Comparison of ENCODE assay signal across 15 cellular contexts in genomic region chr7:66779669-66780408, GRCh38. TPM values are rescaled to one million over a fixed set of nuclear protein-coding genes. Genes with fewer than 3 reads are reported as not detected.
A peak's percentile ranks its signal among the peaks of the same experiment; 100 is the strongest.
DNase-seq lines count a peak whose midpoint lies in the region; ATAC-seq and TF ChIP-seq lines count a peak whose summit lies in the region.
"Had no signal": no experiment of that assay in that cellular context is flagged by ENCODE, and none has a peak within 500 bp of the region (broad histone marks: within the 10 kb centered on the region; RNA-seq: fewer than 3 reads in every experiment).

No MANE protein-coding gene starts in this region.

- intact Hi-C loops in dendritic cell treated with granulocyte-macrophage colony-stimulating factor and Interleukin-4, amounts not matched to agents 40 ng/mL and 50 ng/mL, for 4 days (cut with micrococcal nuclease): no loop called here

- no peak overlapping the region for H3K4me3 Mint-ChIP-seq in dendritic cell treated with granulocyte-macrophage colony-stimulating factor and Interleukin-4, amounts not matched to agents 40 ng/mL and 50 ng/mL, for 4 days
- no peak overlapping the region for H3K4me3 Mint-ChIP-seq in nephron progenitor cell

- DNase-seq in Daoy (ENCODE audit: low read depth) (peak; percentile 39), nephron progenitor cell (no peak), NCI-H1105 (lab: John Stamatoyannopoulos, UW) (no peak)
- DNase-seq: amygdala; C1 segment of cervical spinal cord; GF-D8; NCI-H2081; NK-92 treated with Interleukin-12 subunit alpha and Interleukin-12 subunit beta, amount 100 ng/mL, for 24 hours; stimulated activated CD4-positive, alpha-beta T cell treated with anti-CD3 and anti-CD28 coated beads, Interleukin-4, amount 100 ng/mL, for 24 hours had no signal

- peaks cover 77% of the 10 kb centered on the region for H3K36me3 Mint-ChIP-seq in dendritic cell treated with granulocyte-macrophage colony-stimulating factor and Interleukin-4, amounts not matched to agents 40 ng/mL and 50 ng/mL, for 4 days (ENCODE audit: low read depth)
- peaks cover 59% of the 10 kb centered on the region for H3K36me3 Mint-ChIP-seq in nephron progenitor cell (ENCODE audit: low read depth)

- peaks cover 5% of the 10 kb centered on the region; the same call in 1 of the 2 replicates for H3K4me1 ChIP-seq in HUES48 (ENCODE audit: control insufficient read depth, insufficient read depth, low read length)
- H3K4me1 ChIP-seq: gastroesophageal sphincter had no signal

- no peaks in the 10 kb centered on the region for H3K27me3 ChIP-seq in HUES48 (ENCODE audit: control insufficient read depth, insufficient read depth, low read length)
- H3K27me3 ChIP-seq: gastroesophageal sphincter, SJSA1 had no signal

- H3K27ac ChIP-seq in HUES48 (ENCODE audit: low read depth, low read length): peak overlapping the region; percentile 42
- H3K27ac ChIP-seq: gastroesophageal sphincter, SJSA1 had no signal

- H3K9me3 Mint-ChIP-seq in dendritic cell treated with granulocyte-macrophage colony-stimulating factor and Interleukin-4, amounts not matched to agents 40 ng/mL and 50 ng/mL, for 4 days: no peaks in the 10 kb centered on the region
- H3K9me3 Mint-ChIP-seq in nephron progenitor cell: no peaks in the 10 kb centered on the region

- peaks cover 64% of the 10 kb centered on the region for H3K36me3 ChIP-seq in HUES48 (ENCODE audit: control insufficient read depth, insufficient read depth, low read length)

- H3K4me3 ChIP-seq in HUES48 (ENCODE audit: low read depth, low read length): no peak overlapping the region; the same call in 1 of the 2 replicates
- H3K4me3 ChIP-seq: gastroesophageal sphincter, SJSA1 had no signal

- ATAC-seq in HG03095 (IDR thresholded peaks at IDR 0.05; ENCODE audit: unreplicated experiment): no peak
- no peak for ATAC-seq in GM19397 (IDR thresholded peaks at IDR 0.05; ENCODE audit: unreplicated experiment)
- ATAC-seq: gastroesophageal sphincter had no signal

- peaks cover 7% of the 10 kb centered on the region for H3K4me1 Mint-ChIP-seq in dendritic cell treated with granulocyte-macrophage colony-stimulating factor and Interleukin-4, amounts not matched to agents 40 ng/mL and 50 ng/mL, for 4 days (ENCODE audit: low read depth)
- H3K4me1 Mint-ChIP-seq in nephron progenitor cell: no peaks in the 10 kb centered on the region

- H3K27me3 Mint-ChIP-seq in dendritic cell treated with granulocyte-macrophage colony-stimulating factor and Interleukin-4, amounts not matched to agents 40 ng/mL and 50 ng/mL, for 4 days: no peaks in the 10 kb centered on the region
- no peaks in the 10 kb centered on the region for H3K27me3 Mint-ChIP-seq in nephron progenitor cell (ENCODE audit: low read depth, poor library complexity)

- no peaks in the 10 kb centered on the region for H3K9me3 ChIP-seq in HUES48 (ENCODE audit: control insufficient read depth, insufficient read depth, low read length)
- H3K9me3 ChIP-seq: gastroesophageal sphincter, SJSA1 had no signal

- H3K9ac ChIP-seq in HUES48 (ENCODE audit: low read depth, low read length): no peak overlapping the region

- no peak for TF ChIP-seq CTCF in nephron progenitor cell (IDR thresholded peaks at IDR 0.05)

- H3K27ac Mint-ChIP-seq in dendritic cell treated with granulocyte-macrophage colony-stimulating factor and Interleukin-4, amounts not matched to agents 40 ng/mL and 50 ng/mL, for 4 days: peak overlapping the region; percentile 43
- peak overlapping the region; percentile 1 for H3K27ac Mint-ChIP-seq in nephron progenitor cell

RNA-seq across cellular contexts. Expression of gene RABGEF1, which starts 39.3 kb away (rescaled TPM):
- 52.6 and 55.0 TPM in 2 replicates for total RNA-seq in Daoy (2014; rRNA removed; shearing (Covaris generic))
